ENCODE assay signal across 1 cellular context in the genomic region with DNA sequence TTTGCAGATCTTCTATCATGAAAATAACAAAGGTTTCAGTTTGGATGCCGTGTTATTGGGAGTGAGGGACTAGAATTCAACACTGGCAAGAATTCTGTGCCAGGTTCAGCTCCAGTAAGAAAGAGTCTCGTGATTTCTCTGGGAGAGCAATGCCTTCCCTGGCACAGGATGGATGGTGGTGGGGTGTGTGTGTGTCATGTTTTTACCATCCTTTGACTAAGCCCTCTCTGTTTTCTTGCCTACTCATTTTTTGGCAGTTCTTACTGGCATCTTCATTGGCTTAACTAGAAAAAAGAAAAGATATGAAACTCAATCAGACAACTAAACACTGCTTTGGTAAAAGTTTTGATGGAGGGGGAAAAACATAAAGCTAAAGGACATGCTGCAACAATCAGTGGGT.
TF ChIP-seq lines count a peak whose summit lies in the region.

No MANE protein-coding gene starts in this region.

TF ChIP-seq in IMR-90, 13 proteins besides CTCF, POLR2A, EP300 and RAD21:
- TF ChIP-seq CHD1 (IDR thresholded peaks at IDR 0.05; ENCODE audit: low read depth, low read length) (no peak), RCOR1 (IDR thresholded peaks at IDR 0.05; ENCODE audit: insufficient replicate concordance, low read length) (no peak), RFX5 (IDR thresholded peaks at IDR 0.05; ENCODE audit: low read depth, low read length) (no peak), MAZ (IDR thresholded peaks at IDR 0.05; ENCODE audit: borderline replicate concordance, low read depth, low read length) (no peak), MAFK (IDR thresholded peaks at IDR 0.05; ENCODE audit: low read depth, low read length) (no peak), BHLHE40 (IDR thresholded peaks at IDR 0.05; ENCODE audit: low read depth, low read length) (0 out of 2 replicates have a peak, but pooled peaks have one; percentile 7)
- TF ChIP-seq, protein P1, sequence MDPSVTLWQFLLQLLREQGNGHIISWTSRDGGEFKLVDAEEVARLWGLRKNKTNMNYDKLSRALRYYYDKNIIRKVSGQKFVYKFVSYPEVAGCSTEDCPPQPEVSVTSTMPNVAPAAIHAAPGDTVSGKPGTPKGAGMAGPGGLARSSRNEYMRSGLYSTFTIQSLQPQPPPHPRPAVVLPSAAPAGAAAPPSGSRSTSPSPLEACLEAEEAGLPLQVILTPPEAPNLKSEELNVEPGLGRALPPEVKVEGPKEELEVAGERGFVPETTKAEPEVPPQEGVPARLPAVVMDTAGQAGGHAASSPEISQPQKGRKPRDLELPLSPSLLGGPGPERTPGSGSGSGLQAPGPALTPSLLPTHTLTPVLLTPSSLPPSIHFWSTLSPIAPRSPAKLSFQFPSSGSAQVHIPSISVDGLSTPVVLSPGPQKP (IDR thresholded peaks at IDR 0.05; ENCODE audit: borderline replicate concordance, low read depth, low read length): no peak
